Comparison of ENCODE assay signal across 8 cellular contexts in the genomic region with DNA sequence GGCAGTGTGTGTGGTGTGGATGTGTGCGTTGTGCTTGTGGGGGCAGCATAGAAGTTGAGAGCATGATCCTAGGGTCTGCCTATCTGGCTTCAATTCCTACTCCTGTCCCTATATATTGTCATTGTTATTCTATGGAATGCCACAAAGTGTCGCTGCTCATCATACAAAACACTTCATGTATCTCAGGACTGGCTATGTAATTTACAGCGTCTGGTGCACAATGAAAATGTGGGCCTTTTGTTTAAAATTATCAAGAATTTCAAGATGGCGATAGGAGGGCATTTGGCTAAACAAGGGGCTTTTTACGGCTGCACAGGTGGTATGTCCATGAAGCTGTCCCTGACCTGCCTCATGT. TPM values are rescaled to one million over a fixed set of nuclear protein-coding genes. Genes with fewer than 3 reads are reported as not detected.
DNase-seq lines count a peak whose midpoint lies in the region; ATAC-seq, FAIRE-seq and TF ChIP-seq lines count a peak whose summit lies in the region.

No MANE protein-coding gene starts in this region.

- POLR2A ChIA-PET in naive thymus-derived CD8-positive, alpha-beta T cell (lab: Charles Lee): no interaction called here

- H3K36me3 Mint-ChIP-seq in Calu3 (ENCODE audit: insufficient read depth, unreplicated experiment): peaks cover 43% of the 10 kb centered on the region
- no peaks in the 10 kb centered on the region for H3K36me3 Mint-ChIP-seq in naive thymus-derived CD8-positive, alpha-beta T cell

- BruUV-seq in Calu3 (replicated peaks; lab: Mats Ljungman, UMichigan): no TSS peak

- no peaks in the 10 kb centered on the region for H3K9me3 Mint-ChIP-seq in Calu3 (ENCODE audit: low read depth, unreplicated experiment)
- H3K9me3 Mint-ChIP-seq in naive thymus-derived CD8-positive, alpha-beta T cell: no peaks in the 10 kb centered on the region

- intact Hi-C loops in Calu3 (cut with micrococcal nuclease; ENCODE audit: unreplicated experiment): loop anchor here (2.0 kb wide), 1 partner anchor 46 kb away; no protein-coding TSS in a partner anchor

- peaks cover 22% of the 10 kb centered on the region for H3K4me1 Mint-ChIP-seq in Calu3 (ENCODE audit: low read depth, unreplicated experiment)
- H3K4me1 Mint-ChIP-seq in naive thymus-derived CD8-positive, alpha-beta T cell: no peaks in the 10 kb centered on the region

- TF ChIP-seq CTCF in Calu3 (IDR thresholded peaks at IDR 0.05; ENCODE audit: unreplicated experiment): no peak

- H3K27ac Mint-ChIP-seq in Calu3 (ENCODE audit: unreplicated experiment): peak overlapping the region; percentile 58
- H3K27ac Mint-ChIP-seq in naive thymus-derived CD8-positive, alpha-beta T cell: no peak overlapping the region

- DNase-seq in Calu3 (no peak), NCI-H1092 (lab: John Stamatoyannopoulos, UW) (peak; percentile 22), cerebellar cortex (ENCODE audit: low spot score) (peak; percentile 10), HTR-8/SVneo (ENCODE audit: insufficient read length, low spot score) (no peak), COLO829 (ENCODE audit: low spot score) (no peak)
- DNase-seq in naive thymus-derived CD8-positive, alpha-beta T cell: no peak
- DNase-seq in stimulated activated CD8-positive, alpha-beta memory T cell treated with anti-CD3 and anti-CD28 coated beads, Interleukin-4, amount 100 ng/mL, for 48 hours: no peak

- CTCF ChIA-PET in Calu3 (lab: Charles Lee): interaction anchor here (0.6 kb wide), 1 partner anchor 108 kb away, joined by 4 read pairs; no protein-coding TSS in a partner anchor

- no peaks in the 10 kb centered on the region for H3K27me3 Mint-ChIP-seq in Calu3 (ENCODE audit: unreplicated experiment)
- peaks cover 2 to 34% (median 10%) of the 10 kb centered on the region in 5 donors for H3K27me3 Mint-ChIP-seq in naive thymus-derived CD8-positive, alpha-beta T cell

- peak; percentile 80 for ATAC-seq in GM21367 (IDR thresholded peaks at IDR 0.05; ENCODE audit: unreplicated experiment)
- no peak for ATAC-seq in naive thymus-derived CD8-positive, alpha-beta T cell

- FAIRE-seq in HTR-8/SVneo (lab: Jason Lieb, UNC): no peak

- H3K4me3 Mint-ChIP-seq in Calu3 (ENCODE audit: low read depth, unreplicated experiment): no peak overlapping the region
- no peak overlapping the region for H3K4me3 Mint-ChIP-seq in naive thymus-derived CD8-positive, alpha-beta T cell

RNA-seq across cellular contexts. Expression of gene SERPINB2, which starts 3.4 kb away (rescaled TPM):
- 39.2 and 85.1 TPM in 2 replicates for total RNA-seq in Calu3 (2022)
- total RNA-seq in naive thymus-derived CD8-positive, alpha-beta T cell: 1 to 10 TPM; 1.5 to 1.9 TPM
- under 1 TPM in 1 of 3 donors, not detected in 2; 0.09 TPM for polyA plus RNA-seq in naive thymus-derived CD8-positive, alpha-beta T cell

RNA-seq across cellular contexts. Expression of gene SERPINB10, which starts 16.8 kb away (rescaled TPM):
- not detected in 2 replicates for total RNA-seq in Calu3 (2022)
- not detected for total RNA-seq in naive thymus-derived CD8-positive, alpha-beta T cell
- polyA plus RNA-seq in naive thymus-derived CD8-positive, alpha-beta T cell: not detected

RNA-seq across cellular contexts. Expression of gene HMSD, which starts 58.2 kb away (rescaled TPM):
- 7.8 and 11.9 TPM in 2 replicates for total RNA-seq in Calu3 (2022)
- not detected for total RNA-seq in naive thymus-derived CD8-positive, alpha-beta T cell
- not detected for polyA plus RNA-seq in naive thymus-derived CD8-positive, alpha-beta T cell

Comparison
In these comparisons a context has a peak if more than half of its experiments do, and no peak if none do; other contexts are left out.
1. DNase-seq: peak in NCI-H1092 (single experiment) and cerebellar cortex (single experiment); none in Calu3 (single experiment), HTR-8/SVneo (single experiment), naive thymus-derived CD8-positive, alpha-beta T cell (0 of 10), COLO829 (single experiment) and stimulated activated CD8-positive, alpha-beta memory T cell treated with anti-CD3 and anti-CD28 coated beads, Interleukin-4, amount 100 ng/mL, for 48 hours (single experiment).
2. RNA of gene SERPINB2, which starts 3.4 kb away (total RNA-seq): 39.2 to 85.1 TPM in Calu3; 1.5 to 1.9 TPM in naive thymus-derived CD8-positive, alpha-beta T cell; every median in the first group is over 10 times any median in the second.